In the genomic region with DNA sequence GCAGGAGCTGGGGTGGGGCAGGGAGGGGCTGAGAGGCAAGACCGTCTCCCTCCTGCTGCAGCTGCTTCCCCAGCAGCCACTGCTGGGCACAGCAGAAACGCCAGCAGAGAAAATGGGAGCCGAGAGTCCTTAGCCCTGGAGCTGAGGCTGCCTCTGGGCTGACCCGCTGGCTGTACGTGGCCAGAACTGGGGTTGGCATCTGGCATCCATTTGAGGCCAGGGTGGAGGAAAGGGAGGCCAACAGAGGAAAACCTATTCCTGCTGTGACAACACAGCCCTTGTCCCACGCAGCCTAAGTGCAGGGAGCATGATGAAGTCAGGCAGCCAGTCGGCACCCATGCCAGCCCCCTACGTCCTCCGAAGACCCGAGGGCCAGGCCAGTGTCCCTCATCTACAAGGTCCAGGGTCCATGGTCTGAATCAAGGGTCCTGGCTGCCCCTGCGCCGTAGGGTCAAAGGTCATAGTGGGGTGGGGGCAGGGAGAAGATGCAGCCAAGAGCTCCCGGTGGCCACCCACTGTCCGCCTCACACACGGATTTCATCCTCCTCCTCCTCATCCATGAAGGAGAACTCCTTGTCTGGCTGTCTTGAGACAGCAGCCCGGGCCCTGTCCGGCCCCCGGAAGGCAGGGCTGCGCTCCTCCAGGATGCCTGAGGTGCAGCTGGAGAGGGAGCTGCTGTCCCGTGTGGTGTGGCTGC, we compare ENCODE assay signal across 2 cellular contexts.
TF ChIP-seq lines count a peak whose summit lies in the region.

No MANE protein-coding gene starts in this region.

TF ChIP-seq in HEK293, 187 proteins besides CTCF, POLR2A, EP300 and RAD21 (continues in another document):
- 0 out of 2 replicates have a peak, but pooled peaks have one; percentile 5 for TF ChIP-seq EGR2 (tag by site-specific recombination; IDR thresholded peaks at IDR 0.05; ENCODE audit: low read depth)
- no peak for TF ChIP-seq ZNF133 (tag by site-specific recombination; IDR thresholded peaks at IDR 0.05)
- no peak for TF ChIP-seq ZBTB17 (tag by site-specific recombination; IDR thresholded peaks at IDR 0.05)
- no peak for TF ChIP-seq ZBTB8A (tag by site-specific recombination; IDR thresholded peaks at IDR 0.05)
- TF ChIP-seq GLIS2 (tag by site-specific recombination; IDR thresholded peaks at IDR 0.05) = no peak
- TF ChIP-seq, protein P1, sequence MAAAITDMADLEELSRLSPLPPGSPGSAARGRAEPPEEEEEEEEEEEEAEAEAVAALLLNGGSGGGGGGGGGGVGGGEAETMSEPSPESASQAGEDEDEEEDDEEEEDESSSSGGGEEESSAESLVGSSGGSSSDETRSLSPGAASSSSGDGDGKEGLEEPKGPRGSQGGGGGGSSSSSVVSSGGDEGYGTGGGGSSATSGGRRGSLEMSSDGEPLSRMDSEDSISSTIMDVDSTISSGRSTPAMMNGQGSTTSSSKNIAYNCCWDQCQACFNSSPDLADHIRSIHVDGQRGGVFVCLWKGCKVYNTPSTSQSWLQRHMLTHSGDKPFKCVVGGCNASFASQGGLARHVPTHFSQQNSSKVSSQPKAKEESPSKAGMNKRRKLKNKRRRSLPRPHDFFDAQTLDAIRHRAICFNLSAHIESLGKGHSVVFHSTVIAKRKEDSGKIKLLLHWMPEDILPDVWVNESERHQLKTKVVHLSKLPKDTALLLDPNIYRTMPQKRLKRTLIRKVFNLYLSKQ (tag by site-specific recombination; IDR thresholded peaks at IDR 0.05; ENCODE audit: borderline replicate concordance) = no peak
- TF ChIP-seq ZNF677 (tag by site-specific recombination; IDR thresholded peaks at IDR 0.05) = no peak
- TF ChIP-seq ZSCAN30 (tag by site-specific recombination; IDR thresholded peaks at IDR 0.05) = no peak
- TF ChIP-seq BCL11A (tag by site-specific recombination; IDR thresholded peaks at IDR 0.05; ENCODE audit: low read depth) = no peak
- TF ChIP-seq, protein P2, sequence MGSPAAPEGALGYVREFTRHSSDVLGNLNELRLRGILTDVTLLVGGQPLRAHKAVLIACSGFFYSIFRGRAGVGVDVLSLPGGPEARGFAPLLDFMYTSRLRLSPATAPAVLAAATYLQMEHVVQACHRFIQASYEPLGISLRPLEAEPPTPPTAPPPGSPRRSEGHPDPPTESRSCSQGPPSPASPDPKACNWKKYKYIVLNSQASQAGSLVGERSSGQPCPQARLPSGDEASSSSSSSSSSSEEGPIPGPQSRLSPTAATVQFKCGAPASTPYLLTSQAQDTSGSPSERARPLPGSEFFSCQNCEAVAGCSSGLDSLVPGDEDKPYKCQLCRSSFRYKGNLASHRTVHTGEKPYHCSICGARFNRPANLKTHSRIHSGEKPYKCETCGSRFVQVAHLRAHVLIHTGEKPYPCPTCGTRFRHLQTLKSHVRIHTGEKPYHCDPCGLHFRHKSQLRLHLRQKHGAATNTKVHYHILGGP (tag by site-specific recombination; IDR thresholded peaks at IDR 0.05) = no peak
- TF ChIP-seq, protein P3, sequence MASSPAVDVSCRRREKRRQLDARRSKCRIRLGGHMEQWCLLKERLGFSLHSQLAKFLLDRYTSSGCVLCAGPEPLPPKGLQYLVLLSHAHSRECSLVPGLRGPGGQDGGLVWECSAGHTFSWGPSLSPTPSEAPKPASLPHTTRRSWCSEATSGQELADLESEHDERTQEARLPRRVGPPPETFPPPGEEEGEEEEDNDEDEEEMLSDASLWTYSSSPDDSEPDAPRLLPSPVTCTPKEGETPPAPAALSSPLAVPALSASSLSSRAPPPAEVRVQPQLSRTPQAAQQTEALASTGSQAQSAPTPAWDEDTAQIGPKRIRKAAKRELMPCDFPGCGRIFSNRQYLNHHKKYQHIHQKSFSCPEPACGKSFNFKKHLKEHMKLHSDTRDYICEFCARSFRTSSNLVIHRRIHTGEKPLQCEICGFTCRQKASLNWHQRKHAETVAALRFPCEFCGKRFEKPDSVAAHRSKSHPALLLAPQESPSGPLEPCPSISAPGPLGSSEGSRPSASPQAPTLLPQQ (tag by site-specific recombination; IDR thresholded peaks at IDR 0.05) = no peak
- TF ChIP-seq ZNF514 (tag by site-specific recombination; IDR thresholded peaks at IDR 0.05) = no peak
- TF ChIP-seq, protein P4, sequence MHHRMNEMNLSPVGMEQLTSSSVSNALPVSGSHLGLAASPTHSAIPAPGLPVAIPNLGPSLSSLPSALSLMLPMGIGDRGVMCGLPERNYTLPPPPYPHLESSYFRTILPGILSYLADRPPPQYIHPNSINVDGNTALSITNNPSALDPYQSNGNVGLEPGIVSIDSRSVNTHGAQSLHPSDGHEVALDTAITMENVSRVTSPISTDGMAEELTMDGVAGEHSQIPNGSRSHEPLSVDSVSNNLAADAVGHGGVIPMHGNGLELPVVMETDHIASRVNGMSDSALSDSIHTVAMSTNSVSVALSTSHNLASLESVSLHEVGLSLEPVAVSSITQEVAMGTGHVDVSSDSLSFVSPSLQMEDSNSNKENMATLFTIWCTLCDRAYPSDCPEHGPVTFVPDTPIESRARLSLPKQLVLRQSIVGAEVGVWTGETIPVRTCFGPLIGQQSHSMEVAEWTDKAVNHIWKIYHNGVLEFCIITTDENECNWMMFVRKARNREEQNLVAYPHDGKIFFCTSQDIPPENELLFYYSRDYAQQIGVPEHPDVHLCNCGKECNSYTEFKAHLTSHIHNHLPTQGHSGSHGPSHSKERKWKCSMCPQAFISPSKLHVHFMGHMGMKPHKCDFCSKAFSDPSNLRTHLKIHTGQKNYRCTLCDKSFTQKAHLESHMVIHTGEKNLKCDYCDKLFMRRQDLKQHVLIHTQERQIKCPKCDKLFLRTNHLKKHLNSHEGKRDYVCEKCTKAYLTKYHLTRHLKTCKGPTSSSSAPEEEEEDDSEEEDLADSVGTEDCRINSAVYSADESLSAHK (tag by site-specific recombination; IDR thresholded peaks at IDR 0.05) = no peak
- TF ChIP-seq ZNF548 (tag by site-specific recombination; IDR thresholded peaks at IDR 0.05) = no peak
- TF ChIP-seq, protein P5, sequence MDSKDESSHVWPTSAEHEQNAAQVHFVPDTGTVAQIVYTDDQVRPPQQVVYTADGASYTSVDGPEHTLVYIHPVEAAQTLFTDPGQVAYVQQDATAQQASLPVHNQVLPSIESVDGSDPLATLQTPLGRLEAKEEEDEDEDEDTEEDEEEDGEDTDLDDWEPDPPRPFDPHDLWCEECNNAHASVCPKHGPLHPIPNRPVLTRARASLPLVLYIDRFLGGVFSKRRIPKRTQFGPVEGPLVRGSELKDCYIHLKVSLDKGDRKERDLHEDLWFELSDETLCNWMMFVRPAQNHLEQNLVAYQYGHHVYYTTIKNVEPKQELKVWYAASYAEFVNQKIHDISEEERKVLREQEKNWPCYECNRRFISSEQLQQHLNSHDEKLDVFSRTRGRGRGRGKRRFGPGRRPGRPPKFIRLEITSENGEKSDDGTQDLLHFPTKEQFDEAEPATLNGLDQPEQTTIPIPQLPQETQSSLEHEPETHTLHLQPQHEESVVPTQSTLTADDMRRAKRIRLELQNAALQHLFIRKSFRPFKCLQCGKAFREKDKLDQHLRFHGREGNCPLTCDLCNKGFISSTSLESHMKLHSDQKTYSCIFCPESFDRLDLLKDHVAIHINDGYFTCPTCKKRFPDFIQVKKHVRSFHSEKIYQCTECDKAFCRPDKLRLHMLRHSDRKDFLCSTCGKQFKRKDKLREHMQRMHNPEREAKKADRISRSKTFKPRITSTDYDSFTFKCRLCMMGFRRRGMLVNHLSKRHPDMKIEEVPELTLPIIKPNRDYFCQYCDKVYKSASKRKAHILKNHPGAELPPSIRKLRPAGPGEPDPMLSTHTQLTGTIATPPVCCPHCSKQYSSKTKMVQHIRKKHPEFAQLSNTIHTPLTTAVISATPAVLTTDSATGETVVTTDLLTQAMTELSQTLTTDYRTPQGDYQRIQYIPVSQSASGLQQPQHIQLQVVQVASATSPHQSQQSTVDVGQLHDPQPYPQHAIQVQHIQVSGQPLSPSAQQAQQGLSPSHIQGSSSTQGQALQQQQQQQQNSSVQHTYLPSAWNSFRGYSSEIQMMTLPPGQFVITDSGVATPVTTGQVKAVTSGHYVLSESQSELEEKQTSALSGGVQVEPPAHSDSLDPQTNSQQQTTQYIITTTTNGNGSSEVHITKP (tag by site-specific recombination; IDR thresholded peaks at IDR 0.05) = no peak
- TF ChIP-seq ZNF10 (tag by site-specific recombination; IDR thresholded peaks at IDR 0.05) = no peak

TF ChIP-seq in GM12878, 131 proteins besides CTCF, POLR2A, EP300 and RAD21:
- no peak for TF ChIP-seq CBFB (IDR thresholded peaks at IDR 0.05; ENCODE audit: low read depth)
- TF ChIP-seq NR2C1 (IDR thresholded peaks at IDR 0.05) = peak; percentile 41; the same call in 1 of the 2 replicates
- TF ChIP-seq NR2F1 (conservative IDR thresholded peaks at IDR 0.05) = peak; percentile 81
